Comparison of ENCODE assay signal across 12 cellular contexts in the genomic region with DNA sequence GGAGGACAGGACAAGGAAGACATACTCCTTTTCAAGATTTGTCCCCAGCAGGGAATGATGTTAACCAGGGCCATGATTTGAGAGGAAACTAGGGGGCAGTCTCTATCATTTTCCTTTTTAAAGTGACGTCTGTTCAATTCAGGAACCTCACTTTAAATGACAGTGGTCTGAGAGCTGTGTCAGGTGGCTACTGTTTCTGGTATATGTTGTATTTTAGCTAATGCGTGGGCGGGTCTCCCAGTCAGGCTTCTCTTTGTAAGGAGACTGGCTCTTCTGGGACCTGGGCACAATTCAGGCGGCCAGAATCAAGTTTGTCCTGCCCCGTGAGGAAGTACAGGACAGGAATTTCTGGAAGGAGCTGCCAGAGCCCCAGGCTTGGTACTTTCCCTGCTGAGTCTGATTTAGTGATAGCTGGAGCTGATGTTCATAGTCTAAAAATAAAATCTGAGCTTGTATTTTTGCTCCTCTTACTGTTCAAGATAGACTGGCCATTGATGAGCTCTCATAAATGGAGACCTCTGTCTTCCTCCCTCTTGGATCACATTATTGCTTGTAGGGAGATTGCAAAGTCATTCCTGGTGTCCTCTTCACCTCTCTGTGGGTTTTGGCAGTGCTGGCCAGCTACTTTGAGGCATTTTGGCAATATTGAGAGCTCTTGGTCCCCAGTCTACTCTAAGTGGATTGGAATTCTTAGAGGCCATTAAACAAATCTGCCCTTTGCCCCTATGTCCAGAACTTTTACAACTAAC. TPM values are rescaled to one million over a fixed set of nuclear protein-coding genes. Genes with fewer than 3 reads are reported as not detected.
DNase-seq lines count a peak whose midpoint lies in the region; ATAC-seq and TF ChIP-seq lines count a peak whose summit lies in the region.
"Had no signal": no experiment of that assay in that cellular context is flagged by ENCODE, and none has a peak within 500 bp of the region (broad histone marks: within the 10 kb centered on the region; RNA-seq: fewer than 3 reads in every experiment).

No MANE protein-coding gene starts in this region.

- no peak overlapping the region for H3K4me2 ChIP-seq in mesenchymal stem cell (ENCODE audit: low read length, poor library complexity, severe bottlenecking)
- H3K4me2 ChIP-seq: BLaER1 had no signal

- H3K9me3 ChIP-seq in colonic mucosa (no peaks in the 10 kb centered on the region), mesenchymal stem cell (ENCODE audit: control insufficient read depth, low read length) (no peaks in the 10 kb centered on the region)
- H3K9me3 ChIP-seq: BLaER1 had no signal

- no peaks in the 10 kb centered on the region for H3K9me3 Mint-ChIP-seq in natural killer cell treated with Interleukin-12 subunit alpha and Interleukin-12 subunit beta and Interleukin-15 and Interleukin-18, amount 100 ng/mL, for 72 hours
- H3K9me3 Mint-ChIP-seq in natural killer cell (no peaks in the 10 kb centered on the region), mesothelial cell of epicardium (no peaks in the 10 kb centered on the region)

- peaks cover 24% of the 10 kb centered on the region for H3K36me3 Mint-ChIP-seq in natural killer cell treated with Interleukin-12 subunit alpha and Interleukin-12 subunit beta and Interleukin-15 and Interleukin-18, amount 100 ng/mL, for 72 hours
- H3K36me3 Mint-ChIP-seq in natural killer cell (peaks cover 9% of the 10 kb centered on the region), mesothelial cell of epicardium (no peaks in the 10 kb centered on the region)

- H3K4ac ChIP-seq in mesenchymal stem cell (ENCODE audit: low read depth in 1 of 2, low read length in 2 of 2): peak overlapping the region in 1 of 2 experiments; percentile 8

- DNase-seq in natural killer cell treated with Interleukin-12 subunit alpha and Interleukin-12 subunit beta and Interleukin-15 and Interleukin-18, amount 100 ng/mL, for 72 hours (ENCODE audit: low spot score): no peak
- DNase-seq in natural killer cell (no peak), colonic mucosa (no peak), mesenchymal stem cell (peak; percentile 45), mesothelial cell of epicardium (ENCODE audit: low spot score in 2 of 2, unreplicated experiment in 2 of 2) (no peak), NCI-H510A treated with DMSO at 0.1 percent for 48 hours (lab: John Stamatoyannopoulos, UW) (no peak)
- DNase-seq: NCI-H1105 had no signal

- WGBS in mesenchymal stem cell: 84% methylated on average over 5 of the region's 5 CpGs

- H2AFZ ChIP-seq in mesenchymal stem cell (ENCODE audit: low read depth, low read length): no peak overlapping the region

- H3K27me3 ChIP-seq in colonic mucosa (no peaks in the 10 kb centered on the region), mesenchymal stem cell (ENCODE audit: control insufficient read depth in 1 of 2, insufficient read depth in 1 of 2, low read length in 2 of 2) (no peaks in the 10 kb centered on the region)
- H3K27me3 ChIP-seq: BLaER1 had no signal

- H3K4me1 ChIP-seq in colonic mucosa: peaks cover 20% of the 10 kb centered on the region
- H3K4me1 ChIP-seq in mesenchymal stem cell (ENCODE audit: control insufficient read depth, insufficient read depth, low read depth, low read length): peaks cover 7% of the 10 kb centered on the region
- H3K4me1 ChIP-seq: BLaER1 had no signal

- no peak overlapping the region for H2BK15ac ChIP-seq in mesenchymal stem cell (ENCODE audit: low read depth, poor library complexity, severe bottlenecking)

- H3K4me3 ChIP-seq in colonic mucosa (no peak overlapping the region), mesenchymal stem cell (ENCODE audit: insufficient read depth in 1 of 2, low read depth in 1 of 2, low read length in 2 of 2) (no peak overlapping the region)
- H3K4me3 ChIP-seq: BLaER1, SK-N-MC had no signal

- no peak overlapping the region for H4K8ac ChIP-seq in mesenchymal stem cell (ENCODE audit: low read length)

- no peak overlapping the region for H3K4me3 Mint-ChIP-seq in natural killer cell treated with Interleukin-12 subunit alpha and Interleukin-12 subunit beta and Interleukin-15 and Interleukin-18, amount 100 ng/mL, for 72 hours
- no peak overlapping the region for H3K4me3 Mint-ChIP-seq in natural killer cell
- no peak overlapping the region for H3K4me3 Mint-ChIP-seq in mesothelial cell of epicardium

- intact Hi-C loops in natural killer cell (cut with micrococcal nuclease) (no loop called here), colonic mucosa (cut with DNase I) (no loop called here)

- no peak for ATAC-seq in natural killer cell treated with Interleukin-12 subunit alpha and Interleukin-12 subunit beta and Interleukin-15 and Interleukin-18, amount 100 ng/mL, for 72 hours
- no peak for ATAC-seq in natural killer cell
- ATAC-seq in HG03342 (IDR thresholded peaks at IDR 0.05; ENCODE audit: unreplicated experiment): no peak
- ATAC-seq in HG02610 (IDR thresholded peaks at IDR 0.05; ENCODE audit: unreplicated experiment): no peak

- H3K18ac ChIP-seq in mesenchymal stem cell (ENCODE audit: low read depth in 1 of 2, low read length in 2 of 2): no peak overlapping the region

- peaks cover 27% of the 10 kb centered on the region for H3K79me1 ChIP-seq in mesenchymal stem cell (replicated peaks; ENCODE audit: low read length, poor library complexity, severe bottlenecking)

- no peak overlapping the region for H2AK5ac ChIP-seq in mesenchymal stem cell (ENCODE audit: low read length, severe bottlenecking)

- TF ChIP-seq CTCF in natural killer cell (IDR thresholded peaks at IDR 0.05) (no peak), colonic mucosa (IDR thresholded peaks at IDR 0.05) (no peak), mesothelial cell of epicardium (IDR thresholded peaks at IDR 0.05; ENCODE audit: unreplicated experiment) (no peak)

- H3K14ac ChIP-seq in mesenchymal stem cell (ENCODE audit: low read length in 2 of 2): no peak overlapping the region

- H3K27me3 Mint-ChIP-seq in natural killer cell treated with Interleukin-12 subunit alpha and Interleukin-12 subunit beta and Interleukin-15 and Interleukin-18, amount 100 ng/mL, for 72 hours: no peaks in the 10 kb centered on the region
- H3K27me3 Mint-ChIP-seq in natural killer cell (ENCODE audit: low read depth in 2 of 2): no peaks in the 10 kb centered on the region
- no peaks in the 10 kb centered on the region for H3K27me3 Mint-ChIP-seq in mesothelial cell of epicardium (ENCODE audit: low read depth)

- H2BK120ac ChIP-seq in mesenchymal stem cell (ENCODE audit: low read depth, low read length): no peak overlapping the region

- no peak overlapping the region for H4K91ac ChIP-seq in mesenchymal stem cell (ENCODE audit: low read length)

- H3K27ac ChIP-seq in colonic mucosa (peak overlapping the region; percentile 64), mesenchymal stem cell (ENCODE audit: low read length, poor library complexity, severe bottlenecking) (no peak overlapping the region)
- H3K27ac ChIP-seq: BLaER1, SK-N-MC had no signal

- H2BK5ac ChIP-seq in mesenchymal stem cell (ENCODE audit: low read depth, low read length, poor library complexity, severe bottlenecking): no peak overlapping the region

- H3K36me3 ChIP-seq in colonic mucosa: peaks cover 11% of the 10 kb centered on the region
- H3K36me3 ChIP-seq in mesenchymal stem cell (ENCODE audit: control insufficient read depth in 1 of 2, insufficient read depth in 2 of 2, low read depth in 1 of 2, low read length in 2 of 2): peaks cover 14 to 55% of the 10 kb centered on the region in 2 experiments
- H3K36me3 ChIP-seq: BLaER1 had no signal

- peak overlapping the region in 1 of 2 donors; percentile 68 for H3K9ac ChIP-seq in colonic mucosa (ENCODE audit: low read depth in 2 of 2, low read length in 2 of 2)
- peak overlapping the region; percentile 28 for H3K9ac ChIP-seq in mesenchymal stem cell (ENCODE audit: low read length)
- H3K9ac ChIP-seq: BLaER1 had no signal

- H3K4me1 Mint-ChIP-seq in natural killer cell treated with Interleukin-12 subunit alpha and Interleukin-12 subunit beta and Interleukin-15 and Interleukin-18, amount 100 ng/mL, for 72 hours (ENCODE audit: low read depth in 2 of 2): peaks cover 41 to 48% of the 10 kb centered on the region in 2 donors
- H3K4me1 Mint-ChIP-seq in natural killer cell (peaks cover 39 to 41% of the 10 kb centered on the region in 2 donors), mesothelial cell of epicardium (peaks cover 13% of the 10 kb centered on the region)

- peak overlapping the region; percentile 32 to 60 for H3K27ac Mint-ChIP-seq in natural killer cell treated with Interleukin-12 subunit alpha and Interleukin-12 subunit beta and Interleukin-15 and Interleukin-18, amount 100 ng/mL, for 72 hours
- H3K27ac Mint-ChIP-seq in natural killer cell (peak overlapping the region in 1 of 2 donors; percentile 47), mesothelial cell of epicardium (no peak overlapping the region)

- no peak overlapping the region for H3K23ac ChIP-seq in mesenchymal stem cell (ENCODE audit: low read length in 2 of 2)

- H2BK12ac ChIP-seq in mesenchymal stem cell (ENCODE audit: low read length in 2 of 2): no peak overlapping the region

RNA-seq across cellular contexts. Expression of gene SQOR, which starts 25.6 kb away (rescaled TPM):
- total RNA-seq in natural killer cell treated with Interleukin-12 subunit alpha and Interleukin-12 subunit beta and Interleukin-15 and Interleukin-18, amount 100 ng/mL, for 72 hours: 100 to 1,000 TPM in 1 of 2 donors, 10 to 100 TPM in 1; 91.2 to 193 TPM
- total RNA-seq in natural killer cell (10 to 100 TPM; 22.8 to 36.5 (median 29.9) TPM), colonic mucosa (100 to 1,000 TPM; 308 to 500 TPM), mesothelial cell of epicardium (0.86 to 0.94 TPM in 2 of 3 replicates, not detected in the other)
- 90.1 TPM for polyA plus RNA-seq in mesenchymal stem cell (2013, experiment 1 of 2)
- polyA plus RNA-seq in mesenchymal stem cell (2013, experiment 2 of 2): 94.1 TPM
- polyA plus RNA-seq: neural cell had no signal

Comparison
In these comparisons a context has a peak if more than half of its experiments do, and no peak if none do; other contexts are left out.
1. RNA of gene SQOR, which starts 25.6 kb away (total RNA-seq): 308 to 500 TPM in colonic mucosa, 91.2 to 193 TPM in natural killer cell treated with Interleukin-12 subunit alpha and Interleukin-12 subunit beta and Interleukin-15 and Interleukin-18, amount 100 ng/mL, for 72 hours and 22.8 to 36.5 TPM in natural killer cell; 0.86 to 0.94 TPM in mesothelial cell of epicardium; every median in the first group is over 10 times any median in the second.